Comparison of ENCODE assay signal across 21 cellular contexts in genomic region chr7:43990829-43991228, GRCh38. TPM values are rescaled to one million over a fixed set of nuclear protein-coding genes. Genes with fewer than 3 reads are reported as not detected.
"Had no signal": no experiment of that assay in that cellular context is flagged by ENCODE, and none has a peak within 500 bp of the region (broad histone marks: within the 10 kb centered on the region; RNA-seq: fewer than 3 reads in every experiment).

No MANE protein-coding gene starts in this region.

RNA-seq across cellular contexts. Expression of gene SPDYE1, which starts 6.9 kb away (rescaled TPM):
- total RNA-seq: activated CD4-positive, alpha-beta memory T cell treated with anti-CD3 and anti-CD28 coated beads for 36 hours; activated CD4-positive, alpha-beta T cell treated with anti-CD3 and anti-CD28 coated beads for 36 hours; activated CD4-positive, alpha-beta T cell treated with anti-CD3 and anti-CD28 coated beads, Interleukin-2, amount 10 ng/mL, durations not matched to agents 24 days and 14 days; activated CD8-positive, alpha-beta memory T cell treated with anti-CD3 and anti-CD28 coated beads for 36 hours; activated CD8-positive, alpha-beta T cell treated with anti-CD3 and anti-CD28 coated beads, Interleukin-2, amount 10 ng/mL, durations not matched to agents 7 days and 5 days; activated naive CD4-positive, alpha-beta T cell treated with anti-CD3 and anti-CD28 coated beads for 36 hours; activated naive CD8-positive, alpha-beta T cell treated with anti-CD3 and anti-CD28 coated beads for 36 hours; activated T-helper 1 cell treated with anti-CD3 and anti-CD28 coated beads, Interleukin-12 subunit alpha, Interleukin-12 subunit beta, Interleukin-2, Interleukin-4 antibody, amounts not matched to agents 30 ng/mL and 10 ng/mL and 1 ng/mL, durations not matched to agents 14 hours and 24 hours and 36 hours; activated T-helper 2 cell treated with anti-CD3 and anti-CD28 coated beads, Interferon-gamma antibody, Interleukin-2, Interleukin-4, amounts not matched to agents 10 μg/mL and 5 μg/mL and 100 μg/mL, durations not matched to agents 14 hours and 24 hours and 36 hours; aorta; body of pancreas; cardiac muscle cell; colonic mucosa; dermis microvascular lymphatic vessel endothelial cell; endothelial cell of umbilical vein; epithelial cell of proximal tubule; foreskin keratinocyte; gastrocnemius medialis; T-helper 1 cell treated with Interleukin-12 subunit alpha and Interleukin-12 subunit beta and Interleukin-4 antibody, amounts not matched to agents 30 ng/mL and 1 ng/mL, for 36 hours had no signal
- polyA plus RNA-seq: adrenal gland, endothelial cell of umbilical vein, foreskin keratinocyte, heart right ventricle had no signal
